Comparison of ENCODE assay signal across 1 cellular context in the genomic region with DNA sequence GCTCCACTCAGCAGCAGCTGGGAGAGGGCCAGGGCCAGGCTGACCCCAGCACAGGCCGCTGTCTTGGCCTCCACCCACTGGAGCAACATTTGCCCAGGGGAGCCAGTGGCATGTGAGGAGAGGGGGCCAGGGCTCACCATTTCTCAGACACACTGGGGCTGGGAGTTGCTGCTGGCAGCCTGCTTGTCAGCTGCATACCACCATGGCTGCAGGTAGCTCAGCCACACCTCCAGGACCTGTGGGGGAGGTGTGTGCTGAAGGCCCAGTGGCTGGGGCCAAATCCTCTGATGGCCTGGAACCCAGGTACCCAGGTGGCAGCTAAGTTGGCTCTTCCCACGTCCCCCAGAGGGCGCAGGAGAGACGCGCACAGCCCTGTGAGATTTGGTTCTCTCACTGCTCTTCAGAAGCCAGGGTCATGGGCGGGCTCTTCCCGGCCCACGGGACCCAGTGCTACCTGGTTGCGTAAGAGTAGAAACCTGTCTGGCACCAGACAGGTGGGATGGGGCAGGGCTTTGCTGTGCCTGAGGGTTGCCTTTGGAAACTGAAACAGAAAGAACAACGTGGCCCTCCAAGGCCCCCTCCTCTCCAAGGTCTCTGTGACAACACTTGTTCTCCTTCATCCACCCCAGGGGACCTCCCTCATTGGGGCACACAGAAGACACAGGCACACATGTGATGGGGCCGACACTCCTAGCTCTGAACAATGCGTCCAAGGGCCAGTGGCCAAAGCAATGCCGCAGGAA.
TF ChIP-seq lines count a peak whose summit lies in the region.

No MANE protein-coding gene starts in this region.

TF ChIP-seq in H1, 55 proteins besides CTCF, POLR2A, EP300 and RAD21:
- TF ChIP-seq CHD1 (IDR thresholded peaks at IDR 0.05; ENCODE audit: low read depth, low read length) (no peak), KDM1A (IDR thresholded peaks at IDR 0.05; ENCODE audit: borderline replicate concordance, low read length) (no peak), ZNF274 (IDR thresholded peaks at IDR 0.05; ENCODE audit: borderline replicate concordance, extremely low read depth, low read length) (no peak), GABPA (IDR thresholded peaks at IDR 0.05; ENCODE audit: borderline replicate concordance, insufficient read depth, low read length) (peak; percentile 85; the same call in 1 of the 2 replicates), MAFK (IDR thresholded peaks at IDR 0.05; ENCODE audit: low read depth, low read length) (no peak), SIN3A (conservative IDR thresholded peaks at IDR 0.05 in 1 of 2, IDR thresholded peaks at IDR 0.05 in 1 of 2; ENCODE audit: low read depth in 1 of 2, low read length in 2 of 2) (0 out of 4 replicates have a peak, but pooled peaks have one; percentile 23 to 69), PHF8 (conservative IDR thresholded peaks at IDR 0.05; ENCODE audit: low read depth, low read length) (no peak), BACH1 (IDR thresholded peaks at IDR 0.05; ENCODE audit: low read length) (peak; percentile 21; the same call in 1 of the 2 replicates), SRF (IDR thresholded peaks at IDR 0.05; ENCODE audit: low read depth, low read length) (no peak), YY1 (IDR thresholded peaks at IDR 0.05; ENCODE audit: low read depth, low read length) (peak; percentile 76; the same call in 1 of the 2 replicates), ASH2L (IDR thresholded peaks at IDR 0.05; ENCODE audit: low read length) (peak; percentile 29), RBBP5 (IDR thresholded peaks at IDR 0.05; ENCODE audit: borderline replicate concordance, low read depth, low read length) (no peak; the same call in 1 of the 2 replicates), SP4 (IDR thresholded peaks at IDR 0.05; ENCODE audit: low read length) (no peak), CHD2 (IDR thresholded peaks at IDR 0.05; ENCODE audit: low read length) (0 out of 2 replicates have a peak, but pooled peaks have one; percentile 46), NRF1 (IDR thresholded peaks at IDR 0.05; ENCODE audit: low read depth, low read length) (no peak), FOSL1 (IDR thresholded peaks at IDR 0.05; ENCODE audit: insufficient read depth, low read depth, low read length) (0 out of 2 replicates have a peak, but pooled peaks have one; percentile 15), POU5F1 (IDR thresholded peaks at IDR 0.05; ENCODE audit: low read depth, low read length) (no peak), TEAD4 (IDR thresholded peaks at IDR 0.05; ENCODE audit: low read depth, low read length) (peak; percentile 62), POLR2AphosphoS5 (IDR thresholded peaks at IDR 0.05; ENCODE audit: low read depth, low read length) (no peak), NANOG (IDR thresholded peaks at IDR 0.05; ENCODE audit: insufficient read depth, low read depth, low read length, poor library complexity, severe bottlenecking) (peak; percentile 61), SUZ12 (IDR thresholded peaks at IDR 0.05; ENCODE audit: low read length) (no peak), GTF2F1 (IDR thresholded peaks at IDR 0.05; ENCODE audit: borderline replicate concordance, low read depth, low read length) (no peak), TBP (IDR thresholded peaks at IDR 0.05; ENCODE audit: low read depth, low read length) (no peak), CBX8 (IDR thresholded peaks at IDR 0.05; ENCODE audit: borderline replicate concordance, low read depth, low read length) (no peak), TAF7 (optimal IDR thresholded peaks at IDR 0.05; ENCODE audit: borderline replicate concordance, low read depth, low read length) (peak; percentile 34), CEBPB (IDR thresholded peaks at IDR 0.05; ENCODE audit: low read depth, low read length) (peak; percentile 98), KDM4A (IDR thresholded peaks at IDR 0.05; ENCODE audit: low read depth, low read length, severe bottlenecking) (no peak), CREB1 (IDR thresholded peaks at IDR 0.05) (0 out of 2 replicates have a peak, but pooled peaks have one; percentile 27), HDAC6 (IDR thresholded peaks at IDR 0.05; ENCODE audit: low read depth, low read length) (no peak), JUND (IDR thresholded peaks at IDR 0.05; ENCODE audit: low read length) (no peak), SIX5 (IDR thresholded peaks at IDR 0.05; ENCODE audit: low read depth, low read length) (no peak), SP2 (IDR thresholded peaks at IDR 0.05; ENCODE audit: low read length) (no peak), CTBP2 (IDR thresholded peaks at IDR 0.05; ENCODE audit: borderline replicate concordance, insufficient read depth, insufficient read length, low read length) (peak; percentile 57), JUN (IDR thresholded peaks at IDR 0.05; ENCODE audit: low read depth, low read length) (no peak), KDM5A (IDR thresholded peaks at IDR 0.05; ENCODE audit: low read length) (no peak), RNF2 (IDR thresholded peaks at IDR 0.05; ENCODE audit: borderline replicate concordance, low read depth, low read length, missing control alignments, poor library complexity, severe bottlenecking) (no peak), BCL11A (IDR thresholded peaks at IDR 0.05; ENCODE audit: low read depth in 2 of 2, low read length in 2 of 2) (no peak), SAP30 (IDR thresholded peaks at IDR 0.05; ENCODE audit: insufficient read depth, insufficient replicate concordance, low read length) (no peak), EGR1 (IDR thresholded peaks at IDR 0.05; ENCODE audit: borderline replicate concordance, low read depth, low read length) (no peak), RXRA (IDR thresholded peaks at IDR 0.05; ENCODE audit: insufficient read depth, low read depth, low read length) (no peak), SIRT6 (IDR thresholded peaks at IDR 0.05; ENCODE audit: low read length) (no peak), BRCA1 (IDR thresholded peaks at IDR 0.05; ENCODE audit: low read depth, low read length) (no peak), RFX5 (IDR thresholded peaks at IDR 0.05; ENCODE audit: borderline replicate concordance, low read depth, low read length) (no peak), CBX5 (IDR thresholded peaks at IDR 0.05; ENCODE audit: low read depth, low read length) (no peak), HDAC2 (IDR thresholded peaks at IDR 0.05; ENCODE audit: borderline replicate concordance in 1 of 2, low read depth in 2 of 2, low read length in 2 of 2) (no peak), EZH2 (IDR thresholded peaks at IDR 0.05; ENCODE audit: low read depth, low read length, severe bottlenecking) (no peak), SP1 (IDR thresholded peaks at IDR 0.05; ENCODE audit: low read depth, low read length) (peak; percentile 66), TAF1 (IDR thresholded peaks at IDR 0.05; ENCODE audit: low read depth, low read length) (0 out of 2 replicates have a peak, but pooled peaks have one; percentile 19), TCF12 (IDR thresholded peaks at IDR 0.05; ENCODE audit: low read depth, low read length) (0 out of 2 replicates have a peak, but pooled peaks have one; percentile 89)
- TF ChIP-seq, protein P1, sequence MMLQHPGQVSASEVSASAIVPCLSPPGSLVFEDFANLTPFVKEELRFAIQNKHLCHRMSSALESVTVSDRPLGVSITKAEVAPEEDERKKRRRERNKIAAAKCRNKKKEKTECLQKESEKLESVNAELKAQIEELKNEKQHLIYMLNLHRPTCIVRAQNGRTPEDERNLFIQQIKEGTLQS (IDR thresholded peaks at IDR 0.05; ENCODE audit: insufficient read depth, low read depth, low read length) = no peak
- TF ChIP-seq, protein P2, sequence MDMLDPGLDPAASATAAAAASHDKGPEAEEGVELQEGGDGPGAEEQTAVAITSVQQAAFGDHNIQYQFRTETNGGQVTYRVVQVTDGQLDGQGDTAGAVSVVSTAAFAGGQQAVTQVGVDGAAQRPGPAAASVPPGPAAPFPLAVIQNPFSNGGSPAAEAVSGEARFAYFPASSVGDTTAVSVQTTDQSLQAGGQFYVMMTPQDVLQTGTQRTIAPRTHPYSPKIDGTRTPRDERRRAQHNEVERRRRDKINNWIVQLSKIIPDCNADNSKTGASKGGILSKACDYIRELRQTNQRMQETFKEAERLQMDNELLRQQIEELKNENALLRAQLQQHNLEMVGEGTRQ (IDR thresholded peaks at IDR 0.05; ENCODE audit: low read length) = no peak
- TF ChIP-seq, protein P3, sequence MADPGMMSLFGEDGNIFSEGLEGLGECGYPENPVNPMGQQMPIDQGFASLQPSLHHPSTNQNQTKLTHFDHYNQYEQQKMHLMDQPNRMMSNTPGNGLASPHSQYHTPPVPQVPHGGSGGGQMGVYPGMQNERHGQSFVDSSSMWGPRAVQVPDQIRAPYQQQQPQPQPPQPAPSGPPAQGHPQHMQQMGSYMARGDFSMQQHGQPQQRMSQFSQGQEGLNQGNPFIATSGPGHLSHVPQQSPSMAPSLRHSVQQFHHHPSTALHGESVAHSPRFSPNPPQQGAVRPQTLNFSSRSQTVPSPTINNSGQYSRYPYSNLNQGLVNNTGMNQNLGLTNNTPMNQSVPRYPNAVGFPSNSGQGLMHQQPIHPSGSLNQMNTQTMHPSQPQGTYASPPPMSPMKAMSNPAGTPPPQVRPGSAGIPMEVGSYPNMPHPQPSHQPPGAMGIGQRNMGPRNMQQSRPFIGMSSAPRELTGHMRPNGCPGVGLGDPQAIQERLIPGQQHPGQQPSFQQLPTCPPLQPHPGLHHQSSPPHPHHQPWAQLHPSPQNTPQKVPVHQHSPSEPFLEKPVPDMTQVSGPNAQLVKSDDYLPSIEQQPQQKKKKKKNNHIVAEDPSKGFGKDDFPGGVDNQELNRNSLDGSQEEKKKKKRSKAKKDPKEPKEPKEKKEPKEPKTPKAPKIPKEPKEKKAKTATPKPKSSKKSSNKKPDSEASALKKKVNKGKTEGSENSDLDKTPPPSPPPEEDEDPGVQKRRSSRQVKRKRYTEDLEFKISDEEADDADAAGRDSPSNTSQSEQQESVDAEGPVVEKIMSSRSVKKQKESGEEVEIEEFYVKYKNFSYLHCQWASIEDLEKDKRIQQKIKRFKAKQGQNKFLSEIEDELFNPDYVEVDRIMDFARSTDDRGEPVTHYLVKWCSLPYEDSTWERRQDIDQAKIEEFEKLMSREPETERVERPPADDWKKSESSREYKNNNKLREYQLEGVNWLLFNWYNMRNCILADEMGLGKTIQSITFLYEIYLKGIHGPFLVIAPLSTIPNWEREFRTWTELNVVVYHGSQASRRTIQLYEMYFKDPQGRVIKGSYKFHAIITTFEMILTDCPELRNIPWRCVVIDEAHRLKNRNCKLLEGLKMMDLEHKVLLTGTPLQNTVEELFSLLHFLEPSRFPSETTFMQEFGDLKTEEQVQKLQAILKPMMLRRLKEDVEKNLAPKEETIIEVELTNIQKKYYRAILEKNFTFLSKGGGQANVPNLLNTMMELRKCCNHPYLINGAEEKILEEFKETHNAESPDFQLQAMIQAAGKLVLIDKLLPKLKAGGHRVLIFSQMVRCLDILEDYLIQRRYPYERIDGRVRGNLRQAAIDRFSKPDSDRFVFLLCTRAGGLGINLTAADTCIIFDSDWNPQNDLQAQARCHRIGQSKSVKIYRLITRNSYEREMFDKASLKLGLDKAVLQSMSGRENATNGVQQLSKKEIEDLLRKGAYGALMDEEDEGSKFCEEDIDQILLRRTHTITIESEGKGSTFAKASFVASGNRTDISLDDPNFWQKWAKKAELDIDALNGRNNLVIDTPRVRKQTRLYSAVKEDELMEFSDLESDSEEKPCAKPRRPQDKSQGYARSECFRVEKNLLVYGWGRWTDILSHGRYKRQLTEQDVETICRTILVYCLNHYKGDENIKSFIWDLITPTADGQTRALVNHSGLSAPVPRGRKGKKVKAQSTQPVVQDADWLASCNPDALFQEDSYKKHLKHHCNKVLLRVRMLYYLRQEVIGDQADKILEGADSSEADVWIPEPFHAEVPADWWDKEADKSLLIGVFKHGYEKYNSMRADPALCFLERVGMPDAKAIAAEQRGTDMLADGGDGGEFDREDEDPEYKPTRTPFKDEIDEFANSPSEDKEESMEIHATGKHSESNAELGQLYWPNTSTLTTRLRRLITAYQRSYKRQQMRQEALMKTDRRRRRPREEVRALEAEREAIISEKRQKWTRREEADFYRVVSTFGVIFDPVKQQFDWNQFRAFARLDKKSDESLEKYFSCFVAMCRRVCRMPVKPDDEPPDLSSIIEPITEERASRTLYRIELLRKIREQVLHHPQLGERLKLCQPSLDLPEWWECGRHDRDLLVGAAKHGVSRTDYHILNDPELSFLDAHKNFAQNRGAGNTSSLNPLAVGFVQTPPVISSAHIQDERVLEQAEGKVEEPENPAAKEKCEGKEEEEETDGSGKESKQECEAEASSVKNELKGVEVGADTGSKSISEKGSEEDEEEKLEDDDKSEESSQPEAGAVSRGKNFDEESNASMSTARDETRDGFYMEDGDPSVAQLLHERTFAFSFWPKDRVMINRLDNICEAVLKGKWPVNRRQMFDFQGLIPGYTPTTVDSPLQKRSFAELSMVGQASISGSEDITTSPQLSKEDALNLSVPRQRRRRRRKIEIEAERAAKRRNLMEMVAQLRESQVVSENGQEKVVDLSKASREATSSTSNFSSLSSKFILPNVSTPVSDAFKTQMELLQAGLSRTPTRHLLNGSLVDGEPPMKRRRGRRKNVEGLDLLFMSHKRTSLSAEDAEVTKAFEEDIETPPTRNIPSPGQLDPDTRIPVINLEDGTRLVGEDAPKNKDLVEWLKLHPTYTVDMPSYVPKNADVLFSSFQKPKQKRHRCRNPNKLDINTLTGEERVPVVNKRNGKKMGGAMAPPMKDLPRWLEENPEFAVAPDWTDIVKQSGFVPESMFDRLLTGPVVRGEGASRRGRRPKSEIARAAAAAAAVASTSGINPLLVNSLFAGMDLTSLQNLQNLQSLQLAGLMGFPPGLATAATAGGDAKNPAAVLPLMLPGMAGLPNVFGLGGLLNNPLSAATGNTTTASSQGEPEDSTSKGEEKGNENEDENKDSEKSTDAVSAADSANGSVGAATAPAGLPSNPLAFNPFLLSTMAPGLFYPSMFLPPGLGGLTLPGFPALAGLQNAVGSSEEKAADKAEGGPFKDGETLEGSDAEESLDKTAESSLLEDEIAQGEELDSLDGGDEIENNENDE (IDR thresholded peaks at IDR 0.05; ENCODE audit: insufficient replicate concordance, low read length) = no peak
- TF ChIP-seq, protein P4, sequence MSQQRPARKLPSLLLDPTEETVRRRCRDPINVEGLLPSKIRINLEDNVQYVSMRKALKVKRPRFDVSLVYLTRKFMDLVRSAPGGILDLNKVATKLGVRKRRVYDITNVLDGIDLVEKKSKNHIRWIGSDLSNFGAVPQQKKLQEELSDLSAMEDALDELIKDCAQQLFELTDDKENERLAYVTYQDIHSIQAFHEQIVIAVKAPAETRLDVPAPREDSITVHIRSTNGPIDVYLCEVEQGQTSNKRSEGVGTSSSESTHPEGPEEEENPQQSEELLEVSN (IDR thresholded peaks at IDR 0.05) = no peak
- TF ChIP-seq, protein P5, sequence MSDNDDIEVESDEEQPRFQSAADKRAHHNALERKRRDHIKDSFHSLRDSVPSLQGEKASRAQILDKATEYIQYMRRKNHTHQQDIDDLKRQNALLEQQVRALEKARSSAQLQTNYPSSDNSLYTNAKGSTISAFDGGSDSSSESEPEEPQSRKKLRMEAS (IDR thresholded peaks at IDR 0.05) = peak; percentile 52
- TF ChIP-seq, protein P6, sequence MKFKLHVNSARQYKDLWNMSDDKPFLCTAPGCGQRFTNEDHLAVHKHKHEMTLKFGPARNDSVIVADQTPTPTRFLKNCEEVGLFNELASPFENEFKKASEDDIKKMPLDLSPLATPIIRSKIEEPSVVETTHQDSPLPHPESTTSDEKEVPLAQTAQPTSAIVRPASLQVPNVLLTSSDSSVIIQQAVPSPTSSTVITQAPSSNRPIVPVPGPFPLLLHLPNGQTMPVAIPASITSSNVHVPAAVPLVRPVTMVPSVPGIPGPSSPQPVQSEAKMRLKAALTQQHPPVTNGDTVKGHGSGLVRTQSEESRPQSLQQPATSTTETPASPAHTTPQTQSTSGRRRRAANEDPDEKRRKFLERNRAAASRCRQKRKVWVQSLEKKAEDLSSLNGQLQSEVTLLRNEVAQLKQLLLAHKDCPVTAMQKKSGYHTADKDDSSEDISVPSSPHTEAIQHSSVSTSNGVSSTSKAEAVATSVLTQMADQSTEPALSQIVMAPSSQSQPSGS (IDR thresholded peaks at IDR 0.05; ENCODE audit: low read length) = no peak
